Comparison of ENCODE assay signal across 1 cellular context in genomic region chr18:63476666-63477065, GRCh38.
TF ChIP-seq lines count a peak whose summit lies in the region.

A gene with protein sequence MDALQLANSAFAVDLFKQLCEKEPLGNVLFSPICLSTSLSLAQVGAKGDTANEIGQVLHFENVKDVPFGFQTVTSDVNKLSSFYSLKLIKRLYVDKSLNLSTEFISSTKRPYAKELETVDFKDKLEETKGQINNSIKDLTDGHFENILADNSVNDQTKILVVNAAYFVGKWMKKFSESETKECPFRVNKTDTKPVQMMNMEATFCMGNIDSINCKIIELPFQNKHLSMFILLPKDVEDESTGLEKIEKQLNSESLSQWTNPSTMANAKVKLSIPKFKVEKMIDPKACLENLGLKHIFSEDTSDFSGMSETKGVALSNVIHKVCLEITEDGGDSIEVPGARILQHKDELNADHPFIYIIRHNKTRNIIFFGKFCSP (plus strand): TSS chr18:63476958. CDS start chr18:63484429, 7,471 bp downstream.

TF ChIP-seq in H1, 55 proteins besides CTCF, POLR2A, EP300 and RAD21 (continued from another document):
- TF ChIP-seq CHD7 (IDR thresholded peaks at IDR 0.05; ENCODE audit: insufficient replicate concordance, low read length) (no peak), MAX (IDR thresholded peaks at IDR 0.05) (no peak), TAF1 (IDR thresholded peaks at IDR 0.05; ENCODE audit: low read depth, low read length) (no peak), ATF2 (IDR thresholded peaks at IDR 0.05; ENCODE audit: low read length) (no peak), RBBP5 (IDR thresholded peaks at IDR 0.05; ENCODE audit: borderline replicate concordance, low read depth, low read length) (no peak), RFX5 (IDR thresholded peaks at IDR 0.05; ENCODE audit: borderline replicate concordance, low read depth, low read length) (no peak)
